Comparison of ENCODE assay signal across 24 cellular contexts in the genomic region with DNA sequence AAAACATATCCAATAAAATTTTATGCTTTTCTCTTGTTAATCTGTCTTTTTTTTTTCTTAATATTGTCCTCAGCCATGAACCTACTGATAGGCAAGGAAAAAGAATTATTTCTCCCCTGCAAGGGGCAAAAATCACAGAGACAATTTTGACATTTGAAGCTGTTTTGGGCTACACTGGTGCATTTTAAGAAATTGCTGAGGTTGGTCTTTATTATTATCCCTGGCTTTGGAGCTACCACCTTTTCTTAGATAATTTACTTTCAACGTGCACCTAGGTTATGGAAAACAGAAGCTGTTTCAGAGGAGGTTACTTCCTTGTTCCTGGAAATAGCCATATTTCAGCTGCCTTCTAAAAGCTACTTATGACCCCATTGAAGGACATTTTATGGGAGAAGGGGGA.
"Had no signal": no experiment of that assay in that cellular context is flagged by ENCODE, and none has a peak within 500 bp of the region (broad histone marks: within the 10 kb centered on the region; RNA-seq: fewer than 3 reads in every experiment).

No MANE protein-coding gene starts in this region.

- H3K36me3 ChIP-seq: left lung, lower lobe of right lung, pancreas, prostate gland, sigmoid colon, spleen, tibial nerve, vagina had no signal

- FAIRE-seq: islet of Langerhans, kidney, pancreas, small intestine had no signal

- ATAC-seq: left colon; left lung; lower lobe of right lung; naive thymus-derived CD8-positive, alpha-beta T cell; pancreas; right cardiac atrium; stimulated activated memory B cell treated with anti-CD40 and anti-IgM and Interleukin-4, amounts not matched to agents 10 μg/mL and 1 μg/mL and 100 μg/mL, for 72 hours; stimulated activated naive CD8-positive, alpha-beta T cell treated with anti-CD3 and anti-CD28 coated beads, Interleukin-15, amount 100 ng/mL, for 72 hours had no signal

- H3K9me3 ChIP-seq: left lung, lower lobe of right lung, pancreas, prostate gland, sigmoid colon, spleen, tibial nerve, vagina had no signal

- DNase-seq: immature natural killer cell; kidney; left colon; left lung; lower lobe of right lung; naive thymus-derived CD8-positive, alpha-beta T cell; nucleus accumbens; pancreas; posterior cingulate gyrus; retina; right cardiac atrium; sigmoid colon; small intestine; spleen; stimulated activated CD4-positive, alpha-beta T cell treated with anti-CD3 and anti-CD28 coated beads, Interleukin-4, amount 100 ng/mL, for 4 hours; stimulated activated CD8-positive, alpha-beta memory T cell treated with anti-CD3 and anti-CD28 coated beads, Interleukin-4, amount 100 ng/mL, for 48 hours; stimulated activated naive CD4-positive, alpha-beta T cell treated with Interleukin-2 at 50 U/mL for 16 hours; stimulated activated naive CD8-positive, alpha-beta T cell treated with anti-CD3 and anti-CD28 coated beads, Interleukin-15, amount 100 ng/mL, for 72 hours; substantia nigra had no signal

- H3K27ac ChIP-seq: left lung, lower lobe of right lung, pancreas, prostate gland, sigmoid colon, spleen, tibial nerve, vagina had no signal

- H3K4me3 ChIP-seq: left lung, lower lobe of right lung, pancreas, prostate gland, sigmoid colon, spleen, tibial nerve, vagina had no signal

- H3K4me1 ChIP-seq: left lung, lower lobe of right lung, pancreas, prostate gland, sigmoid colon, spleen, tibial nerve, vagina had no signal

- H3K27me3 ChIP-seq: left lung, pancreas, sigmoid colon, spleen, tibial nerve, vagina had no signal
